ENCODE assay signal across 28 cellular contexts in the genomic region with DNA sequence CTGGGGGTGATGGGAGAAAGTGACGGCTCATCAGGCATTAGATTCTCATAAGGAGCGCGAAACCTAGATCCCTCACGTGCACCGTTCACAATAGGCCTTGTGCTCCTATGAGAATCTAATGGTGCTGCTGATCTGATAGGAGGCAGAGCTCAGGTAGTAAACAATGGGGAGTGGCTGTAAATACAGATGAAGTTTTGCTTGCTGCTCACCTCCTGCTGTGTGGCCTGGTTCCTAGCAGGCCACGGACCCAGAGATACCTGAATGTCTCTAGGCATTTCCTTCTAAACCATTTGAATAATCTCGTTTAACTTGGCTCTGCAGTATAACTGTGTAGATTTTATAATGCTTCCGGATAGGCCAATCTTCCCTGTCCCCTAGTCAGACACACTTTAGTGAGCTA.
"Had no signal": no experiment of that assay in that cellular context is flagged by ENCODE, and none has a peak within 500 bp of the region (broad histone marks: within the 10 kb centered on the region; RNA-seq: fewer than 3 reads in every experiment).

No MANE protein-coding gene starts in this region.

- H3K27ac ChIP-seq: adrenal gland, body of pancreas, colonic mucosa, foreskin keratinocyte, gastrocnemius medialis, heart left ventricle had no signal

- H3K27me3 ChIP-seq: adrenal gland, body of pancreas, colonic mucosa, gastrocnemius medialis, heart left ventricle had no signal

- DNase-seq: activated CD4-positive, alpha-beta memory T cell treated with anti-CD3 and anti-CD28 coated beads for 36 hours; activated CD4-positive, alpha-beta T cell treated with anti-CD3 and anti-CD28 coated beads for 36 hours; activated CD4-positive, alpha-beta T cell treated with anti-CD3 and anti-CD28 coated beads, Interleukin-2, amount 10 ng/mL, durations not matched to agents 24 days and 14 days; activated CD4-positive, CD25-positive, alpha-beta regulatory T cell; activated CD4-positive, CD25-positive, alpha-beta regulatory T cell treated with anti-CD3 and anti-CD28 coated beads, Interleukin-2, amount 50 U/mL, for 72 hours; activated CD8-positive, alpha-beta memory T cell treated with anti-CD3 and anti-CD28 coated beads, Interleukin-2, amount 10 ng/mL, durations not matched to agents 7 days and 5 days; activated CD8-positive, alpha-beta memory T cell treated with anti-CD3 and anti-CD28 coated beads, Interleukin-2, amount 50 U/mL, for 4 hours; activated CD8-positive, alpha-beta T cell treated with anti-CD3 and anti-CD28 coated beads, Interleukin-2, amount 10 ng/mL, durations not matched to agents 7 days and 5 days; activated effector memory CD4-positive, alpha-beta T cell treated with anti-CD3 and anti-CD28 coated beads, Interleukin-2, amount 50 U/mL, for 16 hours; activated naive CD4-positive, alpha-beta T cell treated with anti-CD3 and anti-CD28 coated beads for 36 hours; activated naive CD8-positive, alpha-beta T cell treated with anti-CD3 and anti-CD28 coated beads for 36 hours; activated naive CD8-positive, alpha-beta T cell treated with anti-CD3 and anti-CD28 coated beads, Interleukin-2, amount 50 U/mL, for 24 hours; activated T-cell treated with anti-CD3 and anti-CD28 coated beads, Interleukin-2, amount 50 U/mL, for 1 hour; activated T-cell treated with anti-CD3 and anti-CD28 coated beads, Interleukin-2, amount 50 U/mL, for 48 hours; adrenal gland; amygdala; aorta; caudate nucleus; colonic mucosa; effector CD8-positive, alpha-beta T cell; foreskin keratinocyte; gastrocnemius medialis; glutamatergic neuron; heart left ventricle; T-helper 17 cell; T1000 had no signal

- ATAC-seq: activated CD4-positive, alpha-beta T cell treated with anti-CD3 and anti-CD28 coated beads for 36 hours; activated CD8-positive, alpha-beta memory T cell treated with anti-CD3 and anti-CD28 coated beads, Interleukin-2, amount 10 ng/mL, durations not matched to agents 7 days and 5 days; activated CD8-positive, alpha-beta T cell treated with anti-CD3 and anti-CD28 coated beads, Interleukin-2, amount 10 ng/mL, durations not matched to agents 7 days and 5 days; activated naive CD8-positive, alpha-beta T cell treated with anti-CD3 and anti-CD28 coated beads, Interleukin-2, amount 50 U/mL, for 24 hours; esophagus mucosa; foreskin keratinocyte; gastrocnemius medialis; heart left ventricle; T-helper 17 cell had no signal

- H3K36me3 ChIP-seq: adrenal gland, colonic mucosa, gastrocnemius medialis had no signal

- H3K4me3 ChIP-seq: adrenal gland, body of pancreas, colonic mucosa, gastrocnemius medialis, heart left ventricle had no signal

- H3K9me3 ChIP-seq: adrenal gland, body of pancreas, colonic mucosa, gastrocnemius medialis had no signal

- H3K4me1 ChIP-seq: adrenal gland, colonic mucosa, foreskin keratinocyte, gastrocnemius medialis, heart left ventricle had no signal
